ENCODE assay signal across 15 cellular contexts in genomic region chr6:146997062-146997461, GRCh38.
A peak's percentile ranks its signal among the peaks of the same experiment; 100 is the strongest.
DNase-seq lines count a peak whose midpoint lies in the region; ATAC-seq and TF ChIP-seq lines count a peak whose summit lies in the region.
"Had no signal": no experiment of that assay in that cellular context is flagged by ENCODE, and none has a peak within 500 bp of the region (broad histone marks: within the 10 kb centered on the region; RNA-seq: fewer than 3 reads in every experiment).

No MANE protein-coding gene starts in this region.

- no peaks in the 10 kb centered on the region for H3K36me3 Mint-ChIP-seq in HFFc6 (ENCODE audit: low read depth)
- H3K36me3 Mint-ChIP-seq in stimulated activated effector memory CD8-positive, alpha-beta T cell treated with anti-CD3 and anti-CD28 coated beads, Interleukin-12 subunit alpha, Interleukin-12 subunit beta, amount 100 ng/mL, for 72 hours = no peaks in the 10 kb centered on the region
- H3K36me3 Mint-ChIP-seq in activated T-cell treated with anti-CD3 and anti-CD28 coated beads, Interleukin-2, amount 50 U/mL, for 4 hours (ENCODE audit: insufficient read depth) = no peaks in the 10 kb centered on the region

- H3K4me3 ChIP-seq in foreskin fibroblast (ENCODE audit: low read depth in 1 of 2, low read length in 2 of 2) = no peak overlapping the region
- H3K4me3 ChIP-seq in ascending aorta = no peak overlapping the region
- H3K4me3 ChIP-seq: lower lobe of right lung had no signal

- H3K36me3 ChIP-seq in ascending aorta = no peaks in the 10 kb centered on the region
- H3K36me3 ChIP-seq: lower lobe of right lung had no signal

- DNase-seq in A172 (ENCODE audit: low spot score) = peak; percentile 70
- peak; percentile 63 for DNase-seq in HFFc6
- DNase-seq in amniotic stem cell (lab: John Stamatoyannopoulos, UW) = peak; percentile 54
- DNase-seq in foreskin fibroblast = peak; percentile 75 to 88
- no peak for DNase-seq in stimulated activated effector memory CD8-positive, alpha-beta T cell treated with anti-CD3 and anti-CD28 coated beads, Interleukin-12 subunit alpha, Interleukin-12 subunit beta, amount 100 ng/mL, for 72 hours (ENCODE audit: low spot score in 2 of 2)
- DNase-seq in activated T-cell treated with anti-CD3 and anti-CD28 coated beads, Interleukin-2, amount 50 U/mL, for 4 hours = no peak
- no peak for DNase-seq in ascending aorta (ENCODE audit: low spot score in 2 of 2)
- DNase-seq in NCI-H524 (lab: John Stamatoyannopoulos, UW) = no peak
- DNase-seq: Caco-2, cerebellar nuclear complex, GOT3, Kasumi-1, lower lobe of right lung, NCI-H2081 treated with DMSO at 0.1 percent for 48 hours had no signal

- TF ChIP-seq CTCF in HFFc6 (IDR thresholded peaks at IDR 0.05) (no peak), foreskin fibroblast (IDR thresholded peaks at IDR 0.05; ENCODE audit: low read depth, low read length) (no peak), ascending aorta (IDR thresholded peaks at IDR 0.05) (no peak)

- H3K4me3 Mint-ChIP-seq in HFFc6 = no peak overlapping the region
- H3K4me3 Mint-ChIP-seq in stimulated activated effector memory CD8-positive, alpha-beta T cell treated with anti-CD3 and anti-CD28 coated beads, Interleukin-12 subunit alpha, Interleukin-12 subunit beta, amount 100 ng/mL, for 72 hours = no peak overlapping the region
- H3K4me3 Mint-ChIP-seq in activated T-cell treated with anti-CD3 and anti-CD28 coated beads, Interleukin-2, amount 50 U/mL, for 4 hours = no peak overlapping the region
- H3K4me3 Mint-ChIP-seq: neural crest cell had no signal

- H3K27me3 ChIP-seq in ascending aorta = no peaks in the 10 kb centered on the region

- peak overlapping the region; percentile 1; the same call in 1 of the 2 replicates for H3K27ac Mint-ChIP-seq in HFFc6
- H3K27ac Mint-ChIP-seq in stimulated activated effector memory CD8-positive, alpha-beta T cell treated with anti-CD3 and anti-CD28 coated beads, Interleukin-12 subunit alpha, Interleukin-12 subunit beta, amount 100 ng/mL, for 72 hours = no peak overlapping the region

- no peaks in the 10 kb centered on the region for H3K4me1 ChIP-seq in ascending aorta
- H3K4me1 ChIP-seq: Caco-2, lower lobe of right lung had no signal

- H3K4me1 Mint-ChIP-seq in HFFc6 (ENCODE audit: low read depth) = peaks cover 36% of the 10 kb centered on the region
- no peaks in the 10 kb centered on the region for H3K4me1 Mint-ChIP-seq in stimulated activated effector memory CD8-positive, alpha-beta T cell treated with anti-CD3 and anti-CD28 coated beads, Interleukin-12 subunit alpha, Interleukin-12 subunit beta, amount 100 ng/mL, for 72 hours
- no peaks in the 10 kb centered on the region for H3K4me1 Mint-ChIP-seq in activated T-cell treated with anti-CD3 and anti-CD28 coated beads, Interleukin-2, amount 50 U/mL, for 4 hours (ENCODE audit: low read depth)

- H3K27ac ChIP-seq in ascending aorta = no peak overlapping the region
- H3K27ac ChIP-seq: lower lobe of right lung had no signal

- intact Hi-C loops in ascending aorta (cut with DNase I) = no loop called here

- H3K9me3 ChIP-seq in ascending aorta = no peaks in the 10 kb centered on the region
- H3K9me3 ChIP-seq: Caco-2, lower lobe of right lung had no signal

- no peak for ATAC-seq in stimulated activated effector memory CD8-positive, alpha-beta T cell treated with anti-CD3 and anti-CD28 coated beads, Interleukin-12 subunit alpha, Interleukin-12 subunit beta, amount 100 ng/mL, for 72 hours
- no peak for ATAC-seq in activated T-cell treated with anti-CD3 and anti-CD28 coated beads, Interleukin-2, amount 50 U/mL, for 4 hours
- ATAC-seq: lower lobe of right lung had no signal

- H3K27me3 Mint-ChIP-seq in HFFc6 (ENCODE audit: insufficient read depth) = no peaks in the 10 kb centered on the region
- peaks cover 3% of the 10 kb centered on the region for H3K27me3 Mint-ChIP-seq in activated T-cell treated with anti-CD3 and anti-CD28 coated beads, Interleukin-2, amount 50 U/mL, for 4 hours (ENCODE audit: low read depth)

- H3K9me3 Mint-ChIP-seq in HFFc6 = no peaks in the 10 kb centered on the region
- H3K9me3 Mint-ChIP-seq in stimulated activated effector memory CD8-positive, alpha-beta T cell treated with anti-CD3 and anti-CD28 coated beads, Interleukin-12 subunit alpha, Interleukin-12 subunit beta, amount 100 ng/mL, for 72 hours = no peaks in the 10 kb centered on the region
- no peaks in the 10 kb centered on the region for H3K9me3 Mint-ChIP-seq in activated T-cell treated with anti-CD3 and anti-CD28 coated beads, Interleukin-2, amount 50 U/mL, for 4 hours
- H3K9me3 Mint-ChIP-seq: neural crest cell had no signal

Comparison
In these comparisons a context has a peak if more than half of its experiments do, and no peak if none do; other contexts are left out.
1. DNase-seq: peak in A172 (single experiment), HFFc6 (single experiment), amniotic stem cell (single experiment) and foreskin fibroblast (2 of 2); none in stimulated activated effector memory CD8-positive, alpha-beta T cell treated with anti-CD3 and anti-CD28 coated beads, Interleukin-12 subunit alpha, Interleukin-12 subunit beta, amount 100 ng/mL, for 72 hours (0 of 2), activated T-cell treated with anti-CD3 and anti-CD28 coated beads, Interleukin-2, amount 50 U/mL, for 4 hours (single experiment), ascending aorta (0 of 2) and NCI-H524 (0 of 2).